7 cellular contexts compared by ENCODE assay signal in the genomic region with DNA sequence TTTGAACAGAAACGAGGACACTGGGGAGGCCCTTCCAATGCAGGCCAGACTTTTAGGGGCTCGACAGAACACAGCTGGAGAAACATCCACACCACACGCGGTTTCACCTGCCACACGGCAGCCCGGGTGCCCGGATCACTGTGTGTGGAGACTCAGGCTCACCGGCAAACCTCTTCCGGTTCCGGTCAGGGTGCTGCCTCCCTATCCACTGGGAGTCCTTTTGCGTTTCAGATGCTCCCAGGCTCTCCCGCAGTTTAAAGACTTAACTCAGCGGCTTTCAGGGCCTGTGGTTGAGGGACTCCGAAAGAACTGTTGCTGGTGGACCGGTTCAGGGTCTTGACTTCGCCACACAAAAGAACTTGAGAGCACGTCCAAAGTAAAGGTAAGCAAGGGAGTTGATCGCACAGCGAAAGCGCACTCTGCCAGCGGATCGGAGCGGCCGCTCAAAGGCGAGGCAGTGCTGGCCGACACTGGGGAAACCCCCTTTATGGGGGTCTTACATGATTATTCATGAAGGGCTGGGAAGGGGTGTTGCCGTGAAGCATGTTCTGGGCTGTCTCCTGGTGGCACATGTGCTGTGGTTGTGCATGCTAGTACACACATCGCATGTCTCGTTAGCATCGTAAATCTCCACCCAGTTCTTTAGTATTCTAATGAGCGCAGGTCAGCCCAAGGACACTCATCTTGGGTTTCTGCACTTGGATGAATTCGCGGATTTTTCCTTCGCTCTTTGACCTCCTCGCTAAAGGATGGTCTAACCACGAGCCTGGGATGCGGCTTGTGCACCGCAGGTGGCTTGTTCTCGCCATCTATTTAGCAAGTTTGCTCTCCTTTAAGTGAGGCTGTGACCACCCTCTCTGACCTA.
DNase-seq lines count a peak whose midpoint lies in the region; ATAC-seq and TF ChIP-seq lines count a peak whose summit lies in the region.

No MANE protein-coding gene starts in this region.

- H3K4me3 ChIP-seq in epithelial cell of proximal tubule (ENCODE audit: low read depth, low read length), result peak overlapping the region; percentile 44

- TF ChIP-seq CTCF in epithelial cell of proximal tubule (conservative IDR thresholded peaks at IDR 0.05; ENCODE audit: low read depth, low read length), result no peak

- ATAC-seq in HG03565 (IDR thresholded peaks at IDR 0.05; ENCODE audit: unreplicated experiment) (peak; percentile 50), GM19324 (IDR thresholded peaks at IDR 0.05; ENCODE audit: low FRiP score, unreplicated experiment) (no peak), GM21786 (IDR thresholded peaks at IDR 0.05; ENCODE audit: unreplicated experiment) (no peak), HG03159 (IDR thresholded peaks at IDR 0.05; ENCODE audit: unreplicated experiment) (no peak)

- DNase-seq in activated CD4-positive, alpha-beta T cell treated with anti-CD3 and anti-CD28 coated beads for 24 hours (ENCODE audit: low read depth in 2 of 2), result peak; percentile 8 to 22
- DNase-seq in epithelial cell of proximal tubule (ENCODE audit: low read depth), result no peak
- DNase-seq in retina, result peak; percentile 57
